7 cellular contexts compared by ENCODE assay signal in genomic region chr19:18571564-18572344, GRCh38. TPM values are rescaled to one million over a fixed set of nuclear protein-coding genes. Genes with fewer than 3 reads are reported as not detected.
A peak's percentile ranks its signal among the peaks of the same experiment; 100 is the strongest.
DNase-seq lines count a peak whose midpoint lies in the region; ATAC-seq, FAIRE-seq and TF ChIP-seq lines count a peak whose summit lies in the region.

TSS of gene UBA52 (plus strand) at chr19:18571857. CDS start at chr19:18573301, 1,444 bp downstream.

- no peaks in the 10 kb centered on the region for H3K27me3 Mint-ChIP-seq in astrocyte (ENCODE audit: low read depth, unreplicated experiment)

- H3K27ac Mint-ChIP-seq in astrocyte (ENCODE audit: unreplicated experiment): peak within 1 kb of the TSS; percentile 88

- peak; percentile 89 for ATAC-seq in GM18502 (IDR thresholded peaks at IDR 0.05; ENCODE audit: poor library complexity, unreplicated experiment)
- peak; percentile 89 for ATAC-seq in HG02970 (IDR thresholded peaks at IDR 0.05; ENCODE audit: low FRiP score, unreplicated experiment)
- ATAC-seq in right cardiac atrium: peak; percentile 96 to 97

- H3K9me3 ChIP-seq in astrocyte (ENCODE audit: insufficient read depth, low read depth, low read length) (no peaks in the 10 kb centered on the region), right cardiac atrium (ENCODE audit: control insufficient read depth, low read length) (no peaks in the 10 kb centered on the region)

- peaks cover 46% of the 10 kb centered on the region for H4K20me1 ChIP-seq in astrocyte (ENCODE audit: insufficient read depth, low read length)

- peaks cover 19% of the 10 kb centered on the region for H3K4me1 ChIP-seq in astrocyte (ENCODE audit: insufficient read depth, low read length)
- H3K4me1 ChIP-seq in right cardiac atrium (ENCODE audit: control insufficient read depth, insufficient read depth, low read length): peaks cover 8% of the 10 kb centered on the region

- peak; percentile 97 for DNase-seq in NCI-H2029 (lab: John Stamatoyannopoulos, UW)
- DNase-seq in T-helper 22 cell (ENCODE audit: low read depth): peak; percentile 97
- DNase-seq in astrocyte (ENCODE audit: low read depth): peak; percentile 92
- peak; percentile 99 for DNase-seq in right cardiac atrium
- DNase-seq in renal cortical epithelial cell (ENCODE audit: low read depth): peak; percentile 85

- H2AFZ ChIP-seq in astrocyte (ENCODE audit: low read depth, low read length): peak within 1 kb of the TSS; percentile 63

- peaks cover 36% of the 10 kb centered on the region for H3K79me2 ChIP-seq in astrocyte (ENCODE audit: insufficient read depth, low read length)

- peak; percentile 59 for FAIRE-seq in astrocyte (lab: Jason Lieb, UNC)

- no peaks in the 10 kb centered on the region for H3K27me3 ChIP-seq in astrocyte (ENCODE audit: insufficient read depth, low read length)
- H3K27me3 ChIP-seq in right cardiac atrium (ENCODE audit: control insufficient read depth, insufficient read depth): no peaks in the 10 kb centered on the region

- peak within 1 kb of the TSS; percentile 91 for H3K9ac ChIP-seq in astrocyte (ENCODE audit: low read length)

- peaks cover 13% of the 10 kb centered on the region for H3K4me1 Mint-ChIP-seq in astrocyte (ENCODE audit: low read depth, unreplicated experiment)

- H3K36me3 ChIP-seq in astrocyte (ENCODE audit: insufficient read depth, low read length): peaks cover 26% of the 10 kb centered on the region

- TF ChIP-seq CTCF in astrocyte (IDR thresholded peaks at IDR 0.05; ENCODE audit: insufficient read depth, low read depth, low read length): no peak

- H3K36me3 Mint-ChIP-seq in astrocyte (ENCODE audit: low read depth, unreplicated experiment): peaks cover 28% of the 10 kb centered on the region

- no peaks in the 10 kb centered on the region for H3K9me3 Mint-ChIP-seq in astrocyte (ENCODE audit: unreplicated experiment)

- H3K27ac ChIP-seq in astrocyte (ENCODE audit: low read depth, low read length) (peak within 1 kb of the TSS; percentile 70), right cardiac atrium (ENCODE audit: low read length) (peak within 1 kb of the TSS; percentile 88)

- peak within 1 kb of the TSS; percentile 97 for H3K4me3 Mint-ChIP-seq in astrocyte (ENCODE audit: unreplicated experiment)

- WGBS in right cardiac atrium: under 1% methylated on average over 75 of the region's 75 CpGs

- H3K4me2 ChIP-seq in astrocyte (ENCODE audit: low read length): peak within 1 kb of the TSS; percentile 92

- intact Hi-C loops in right cardiac atrium (cut with DNase I): loop anchor here in 1 of 4 donors (10.0 kb wide), 1 partner anchor 117 kb away; no protein-coding TSS in a partner anchor

- H3K4me3 ChIP-seq in astrocyte (ENCODE audit: insufficient read depth, low read depth, low read length) (peak within 1 kb of the TSS; percentile 83), right cardiac atrium (ENCODE audit: low read length) (peak within 1 kb of the TSS; percentile 78)

RNA-seq across cellular contexts. Expression of gene UBA52, which starts in this region (rescaled TPM):
- total RNA-seq in astrocyte (1,213 and 1,287 TPM in 2 replicates), right cardiac atrium (100 to 1,000 TPM; 712 to 793 (median 725) TPM), renal cortical epithelial cell (485 and 589 TPM in 2 replicates)
- polyA plus RNA-seq in right cardiac atrium: 622 TPM

Comparison
In these comparisons a context has a peak if more than half of its experiments do, and no peak if none do; other contexts are left out.
1. Peak in every context shown above with its lines: DNase-seq, ATAC-seq, H3K4me3 ChIP-seq and H3K27ac ChIP-seq.